In genomic region chr4:74900862-74901261, GRCh38 we compare ENCODE assay signal across 34 cellular contexts.
"Had no signal": no experiment of that assay in that cellular context is flagged by ENCODE, and none has a peak within 500 bp of the region (broad histone marks: within the 10 kb centered on the region; RNA-seq: fewer than 3 reads in every experiment).

No MANE protein-coding gene starts in this region.

- H3K27ac ChIP-seq: KMS-11 had no signal

- H3K27me3 ChIP-seq: MG63 had no signal

- H3K4me3 ChIP-seq: MG63 had no signal

- H3K4me2 ChIP-seq: KMS-11 had no signal

- H3K36me3 ChIP-seq: MG63 had no signal

- H3K9me3 ChIP-seq: MG63 had no signal

- DNase-seq: Karpas-422, Kasumi-1, MG63, MM.1S, MV-4-11, NCI-H1048, NCI-H1092, NCI-H1092 treated with DMSO at 0.1 percent for 48 hours, NCI-H1105, NCI-H1105 treated with DMSO at 0.1 percent for 48 hours, NCI-H1417, NCI-H1417 treated with DMSO at 0.1 percent for 48 hours, NCI-H1436, NCI-H1436 treated with DMSO at 0.1 percent for 48 hours, NCI-H146, NCI-H1694, NCI-H1694 treated with DMSO at 0.1 percent for 48 hours, NCI-H187, NCI-H187 treated with DMSO at 0.1 percent for 48 hours, NCI-H1930, NCI-H2029, NCI-H2029 treated with DMSO at 0.1 percent for 48 hours, NCI-H2081, NCI-H2081 treated with DMSO at 0.1 percent for 48 hours, NCI-H2107, NCI-H2171, NCI-H2171 treated with DMSO at 0.1 percent for 48 hours, NCI-H2227 treated with DMSO at 0.1 percent for 48 hours, NCI-H226, NCI-H345, NCI-H446, NCI-H446 treated with DMSO at 0.1 percent for 48 hours, NCI-H510A had no signal
